12 cellular contexts compared by ENCODE assay signal in genomic region chr9:34254141-34254913, GRCh38.
A peak's percentile ranks its signal among the peaks of the same experiment; 100 is the strongest.
DNase-seq lines count a peak whose midpoint lies in the region; ATAC-seq, FAIRE-seq and TF ChIP-seq lines count a peak whose summit lies in the region.
"Had no signal": no experiment of that assay in that cellular context is flagged by ENCODE, and none has a peak within 500 bp of the region (broad histone marks: within the 10 kb centered on the region; RNA-seq: fewer than 3 reads in every experiment).

No MANE protein-coding gene starts in this region.

- 91% methylated on average over 16 of the region's 16 CpGs; no CpG with 5 or more reads in 1 of the 2 experiments for whole genome bisulfite sequencing in H1 (ENCODE audit: extremely low coverage in 1 of 2, insufficient coverage in 1 of 2, insufficient read length in 1 of 2, insufficient replicate concordance in 2 of 2, low coverage in 1 of 2, low lambda C conversion rate in 2 of 2, missing lambda C conversion rate in 1 of 2), 2 experiments

- no peak overlapping the region for H2BK120ac ChIP-seq in H1 (replicated peaks; ENCODE audit: low read depth, low read length)

- no peak overlapping the region for H3K18ac ChIP-seq in H1 (ENCODE audit: extremely low read depth, low read length)

- H3K4ac ChIP-seq in H1 (replicated peaks; ENCODE audit: insufficient read length, low read depth, low read length) = no peak overlapping the region

- no peak overlapping the region for H3K4me3 ChIP-seq in AG04450 (ENCODE audit: low read depth, low read length)
- H3K4me3 ChIP-seq in H1 (ENCODE audit: extremely low read depth in 1 of 4, insufficient read depth in 2 of 4, low read depth in 3 of 4, low read length in 4 of 4) = no peak overlapping the region

- no peak overlapping the region for H2BK20ac ChIP-seq in H1 (ENCODE audit: low read length)

- CTCF ChIA-PET in AG04450 (lab: Charles Lee) = interaction anchor here (0.6 to 5.5 kb wide), 39 partner anchors 7 to 440 kb away, joined by 3 to 40 read pairs (median 4); partner anchors contain the start of genes DCAF12 and UBAP1
- CTCF ChIA-PET in H1 (lab: Charles Lee; ENCODE audit: partially characterized antibody) = interaction anchor here (0.8 to 8.6 kb wide), 27 partner anchors 13 to 266 kb away, joined by 3 to 102 read pairs (median 5); partner anchors contain the start of genes MYORG and UBAP1

- no peak overlapping the region for H3K23ac ChIP-seq in H1 (ENCODE audit: insufficient read length)

- peak overlapping the region in 8 of 10 donors; percentile 33 to 85 (median 68) for H3K27ac Mint-ChIP-seq in naive thymus-derived CD8-positive, alpha-beta T cell

- no peak overlapping the region for H3K9ac ChIP-seq in H1 (replicated peaks in 1 of 4; ENCODE audit: extremely low read depth in 1 of 4, low read depth in 3 of 4, low read length in 3 of 4)

- no peak overlapping the region for H4K91ac ChIP-seq in H1 (replicated peaks; ENCODE audit: insufficient read length, low read length)

- H3K4me1 Mint-ChIP-seq in naive thymus-derived CD8-positive, alpha-beta T cell = peaks cover 20 to 44% (median 34%) of the 10 kb centered on the region in 4 donors

- H3K4me2 ChIP-seq in H1 (ENCODE audit: insufficient read depth in 1 of 2, low read depth in 2 of 2, low read length in 2 of 2) = no peak overlapping the region

- H2BK12ac ChIP-seq in H1 (ENCODE audit: low read depth, low read length) = no peak overlapping the region

- no peak overlapping the region for H3K56ac ChIP-seq in H1 (replicated peaks; ENCODE audit: insufficient read length, low read depth, low read length)

- H4K20me1 ChIP-seq in H1 (replicated peaks in 1 of 2; ENCODE audit: control insufficient read depth in 1 of 2, insufficient read depth in 2 of 2, low read length in 2 of 2) = no peaks in the 10 kb centered on the region

- TF ChIP-seq RAD21 in H1 (IDR thresholded peaks at IDR 0.05 in 1 of 2, conservative IDR thresholded peaks at IDR 0.05 in 1 of 2; ENCODE audit: low read depth in 2 of 2, low read length in 2 of 2) = no peak

- H3K27me3 ChIP-seq in AG04450 (ENCODE audit: control insufficient read depth, insufficient read depth, low read length) (no peaks in the 10 kb centered on the region), H1 (replicated peaks in 1 of 4; ENCODE audit: control insufficient read depth in 3 of 4, extremely low read depth in 1 of 4, insufficient read depth in 3 of 4, low read length in 3 of 4) (no peaks in the 10 kb centered on the region)

- no peak overlapping the region for H3K4me3 Mint-ChIP-seq in naive thymus-derived CD8-positive, alpha-beta T cell

- H3K27ac ChIP-seq in AG04450 (ENCODE audit: low read depth, low read length) (peak overlapping the region; percentile 80), H1 (ENCODE audit: low read depth, low read length) (no peak overlapping the region)

- no peaks in the 10 kb centered on the region for H3K79me2 ChIP-seq in H1 (ENCODE audit: control insufficient read depth in 1 of 2, insufficient read depth in 2 of 2, low read length in 2 of 2)

- TF ChIP-seq POLR2A in H1 (IDR thresholded peaks at IDR 0.05; ENCODE audit: control extremely low read depth in 1 of 2, low read depth in 2 of 2, low read length in 2 of 2) = no peak

- H2AK5ac ChIP-seq in H1 (ENCODE audit: low read depth, low read length) = no peak overlapping the region

- H4K8ac ChIP-seq in H1 (ENCODE audit: extremely low read depth, insufficient read depth, low read length) = peak overlapping the region; percentile 11; the same call in 1 of the 2 replicates

- H3K36me3 ChIP-seq in H1 (ENCODE audit: control insufficient read depth in 2 of 4, insufficient read depth in 4 of 4, low read length in 3 of 4) = peaks cover 1 to 18% (median 11%) of the 10 kb centered on the region in 4 experiments; a peak in 6 of 8 replicates

- no peak for ATAC-seq in naive thymus-derived CD8-positive, alpha-beta T cell
- ATAC-seq in GM21529 (IDR thresholded peaks at IDR 0.05; ENCODE audit: unreplicated experiment) (no peak), GM18868 (IDR thresholded peaks at IDR 0.05; ENCODE audit: unreplicated experiment) (no peak)

- no peaks in the 10 kb centered on the region for H3K79me1 ChIP-seq in H1 (ENCODE audit: low read depth, low read length)

- H3K14ac ChIP-seq in H1 (ENCODE audit: insufficient read length) = no peak overlapping the region

- H2AFZ ChIP-seq in H1 (ENCODE audit: low read length) = no peak overlapping the region

- TF ChIP-seq EP300 in H1 (IDR thresholded peaks at IDR 0.05; ENCODE audit: borderline replicate concordance in 1 of 2, low read depth in 2 of 2, low read length in 2 of 2) = no peak

- no peaks in the 10 kb centered on the region for H3K23me2 ChIP-seq in H1 (ENCODE audit: low read depth, low read length)

- H3K36me3 Mint-ChIP-seq in naive thymus-derived CD8-positive, alpha-beta T cell = peaks cover 0 to 29% (median 2%) of the 10 kb centered on the region in 3 donors

- no peaks in the 10 kb centered on the region for H3K27me3 Mint-ChIP-seq in naive thymus-derived CD8-positive, alpha-beta T cell

- POLR2A ChIA-PET in AG04450 (lab: Yijun Ruan, JAX) = interaction anchor here (0.6 to 2.4 kb wide), 3 partner anchors 75 to 180 kb away, joined by 3 to 8 read pairs (median 3); partner anchors contain the start of genes DCAF12 and UBAP1
- POLR2A ChIA-PET in H1 (lab: Charles Lee; ENCODE audit: partially characterized antibody) = interaction anchor here (0.6 to 1.6 kb wide), 3 partner anchors 14 to 126 kb away, joined by 3 to 7 read pairs (median 3); no protein-coding TSS in a partner anchor
- POLR2A ChIA-PET in naive thymus-derived CD8-positive, alpha-beta T cell (lab: Charles Lee) = interaction anchor here (1.1 to 1.7 kb wide), 2 partner anchors 22 to 78 kb away, joined by 3 to 5 read pairs; no protein-coding TSS in a partner anchor

- H3K9me3 ChIP-seq in AG04450 (ENCODE audit: control insufficient read depth, insufficient read depth, low read length) (no peaks in the 10 kb centered on the region), H1 (ENCODE audit: insufficient read depth in 2 of 2, low read depth in 1 of 2, low read length in 1 of 2) (no peaks in the 10 kb centered on the region)

- H3K9me3 Mint-ChIP-seq in naive thymus-derived CD8-positive, alpha-beta T cell = no peaks in the 10 kb centered on the region

- FAIRE-seq in H1 (lab: Jason Lieb, UNC) = no peak
- FAIRE-seq: endometrium, G401.6 had no signal

- H4K5ac ChIP-seq in H1 (ENCODE audit: insufficient read length, low read depth, low read length) = no peak overlapping the region

- H2BK15ac ChIP-seq in H1 (ENCODE audit: low read length) = no peak overlapping the region

- no peak for DNase-seq in AG04450 (ENCODE audit: low read depth, low spot score)
- DNase-seq in LHCN-M2 (ENCODE audit: low read depth) = peak; percentile 91
- DNase-seq in H1 (ENCODE audit: low read depth in 1 of 2, low spot score in 2 of 2) = no peak
- no peak for DNase-seq in naive thymus-derived CD8-positive, alpha-beta T cell
- DNase-seq in NCI-H748 (lab: John Stamatoyannopoulos, UW; ENCODE audit: unreplicated experiment) = no peak
- DNase-seq in stimulated activated naive CD4-positive, alpha-beta T cell (lab: John Stamatoyannopoulos, UW) = no peak
- DNase-seq: activated CD4-positive, alpha-beta T cell treated with anti-CD3 and anti-CD28 coated beads, Interleukin-2, amount 50 U/mL, for 1 hour; NCI-H1930 had no signal

- TF ChIP-seq CTCF in AG04450 (IDR thresholded peaks at IDR 0.05; ENCODE audit: low read depth, low read length) (no peak), H1 (IDR thresholded peaks at IDR 0.05; ENCODE audit: control extremely low read depth in 1 of 3, insufficient read depth in 1 of 3, low read depth in 1 of 3, low read length in 3 of 3) (no peak)

- H3K4me1 ChIP-seq in H1 (replicated peaks in 1 of 4; ENCODE audit: control insufficient read depth in 3 of 4, insufficient read depth in 4 of 4, low read length in 3 of 4) = no peaks in the 10 kb centered on the region

- H2BK5ac ChIP-seq in H1 (ENCODE audit: low read depth, low read length) = no peak overlapping the region

TF ChIP-seq in H1, 55 proteins besides CTCF, POLR2A, EP300 and RAD21:
- no peak for TF ChIP-seq CTBP2 (IDR thresholded peaks at IDR 0.05; ENCODE audit: borderline replicate concordance, insufficient read depth, insufficient read length, low read length)
